In genomic region chr14:97878206-97878605, GRCh38 we compare ENCODE assay signal across 26 cellular contexts.
DNase-seq lines count a peak whose midpoint lies in the region; ATAC-seq, FAIRE-seq and TF ChIP-seq lines count a peak whose summit lies in the region.
"Had no signal": no experiment of that assay in that cellular context is flagged by ENCODE, and none has a peak within 500 bp of the region (broad histone marks: within the 10 kb centered on the region; RNA-seq: fewer than 3 reads in every experiment).

No MANE protein-coding gene starts in this region.

- TF ChIP-seq CTCF in CD8-positive, alpha-beta T cell (IDR thresholded peaks at IDR 0.05): no peak
- TF ChIP-seq CTCF in esophagus squamous epithelium (IDR thresholded peaks at IDR 0.05): no peak

- peaks cover 0 to 3% (median 0%) of the 10 kb centered on the region in 7 donors for H3K9me3 Mint-ChIP-seq in CD4-positive, CD25-positive, alpha-beta regulatory T cell
- no peaks in the 10 kb centered on the region for H3K9me3 Mint-ChIP-seq in CD8-positive, alpha-beta T cell
- peaks cover 0 to 14% (median 0%) of the 10 kb centered on the region in 11 donors for H3K9me3 Mint-ChIP-seq in naive thymus-derived CD4-positive, alpha-beta T cell
- H3K9me3 Mint-ChIP-seq: activated CD8-positive, alpha-beta T cell treated with anti-CD3 and anti-CD28 coated beads for 36 hours; nephron; WTC11 had no signal

- peaks cover 8% of the 10 kb centered on the region for H3K4me1 ChIP-seq in CD4-positive, CD25-positive, alpha-beta regulatory T cell (ENCODE audit: control insufficient read depth, insufficient read depth, low read length, poor library complexity, severe bottlenecking)
- peaks cover 40% of the 10 kb centered on the region for H3K4me1 ChIP-seq in CD8-positive, alpha-beta T cell (ENCODE audit: insufficient read depth, low read length)
- H3K4me1 ChIP-seq in esophagus squamous epithelium: peaks cover 3 to 16% (median 10%) of the 10 kb centered on the region in 3 donors
- peaks cover 3 to 42% of the 10 kb centered on the region in 2 donors for H3K4me1 ChIP-seq in naive thymus-derived CD4-positive, alpha-beta T cell (ENCODE audit: control insufficient read depth in 2 of 2, insufficient read depth in 2 of 2, low read length in 2 of 2)
- H3K4me1 ChIP-seq: HAP-1, pancreas had no signal

- no peaks in the 10 kb centered on the region for H3K9me3 ChIP-seq in CD4-positive, CD25-positive, alpha-beta regulatory T cell (ENCODE audit: control insufficient read depth in 2 of 2, low read length in 2 of 2)
- H3K9me3 ChIP-seq in CD8-positive, alpha-beta T cell (ENCODE audit: low read length): no peaks in the 10 kb centered on the region
- no peaks in the 10 kb centered on the region for H3K9me3 ChIP-seq in esophagus squamous epithelium
- no peaks in the 10 kb centered on the region for H3K9me3 ChIP-seq in naive thymus-derived CD4-positive, alpha-beta T cell (ENCODE audit: control insufficient read depth in 2 of 3, low read length in 3 of 3)
- H3K9me3 ChIP-seq: HAP-1, heart left ventricle, pancreas, right lobe of liver, SK-N-SH, thoracic aorta had no signal

- ATAC-seq in CD4-positive, CD25-positive, alpha-beta regulatory T cell (ENCODE audit: low read depth in 2 of 2): no peak
- no peak for ATAC-seq in CD8-positive, alpha-beta T cell
- no peak for ATAC-seq in naive thymus-derived CD4-positive, alpha-beta T cell
- ATAC-seq: WTC11 had no signal

- no peaks in the 10 kb centered on the region for H3K36me3 Mint-ChIP-seq in CD4-positive, CD25-positive, alpha-beta regulatory T cell
- no peaks in the 10 kb centered on the region for H3K36me3 Mint-ChIP-seq in CD8-positive, alpha-beta T cell
- peaks cover 0 to 14% (median 0%) of the 10 kb centered on the region in 5 donors for H3K36me3 Mint-ChIP-seq in naive thymus-derived CD4-positive, alpha-beta T cell
- H3K36me3 Mint-ChIP-seq: WTC11 had no signal

- CTCF ChIA-PET in CD8-positive, alpha-beta T cell (lab: Charles Lee): interaction anchor here (1.5 kb wide), 1 partner anchor 21 kb away, joined by 3 read pairs; no protein-coding TSS in a partner anchor
- CTCF ChIA-PET in naive thymus-derived CD4-positive, alpha-beta T cell (lab: Charles Lee): no interaction called here

- WGBS in esophagus squamous epithelium, 2 donors: 73 to 78% methylated on average over 1 of the region's 1 CpG

- H3K36me3 ChIP-seq in CD4-positive, CD25-positive, alpha-beta regulatory T cell (ENCODE audit: control insufficient read depth, insufficient read depth, low read length): no peaks in the 10 kb centered on the region
- no peaks in the 10 kb centered on the region for H3K36me3 ChIP-seq in CD8-positive, alpha-beta T cell (ENCODE audit: insufficient read depth, low read length)
- no peaks in the 10 kb centered on the region for H3K36me3 ChIP-seq in esophagus squamous epithelium
- H3K36me3 ChIP-seq in naive thymus-derived CD4-positive, alpha-beta T cell (ENCODE audit: control insufficient read depth in 2 of 3, insufficient read depth in 3 of 3, low read length in 3 of 3): no peaks in the 10 kb centered on the region
- H3K36me3 ChIP-seq: HAP-1, heart left ventricle, pancreas, right lobe of liver, thoracic aorta had no signal

- no peak for TF ChIP-seq POLR2A in esophagus squamous epithelium (IDR thresholded peaks at IDR 0.05)

- H3K4me1 Mint-ChIP-seq in CD4-positive, CD25-positive, alpha-beta regulatory T cell: peaks cover 6 to 44% (median 22%) of the 10 kb centered on the region in 4 donors
- peaks cover 59% of the 10 kb centered on the region for H3K4me1 Mint-ChIP-seq in CD8-positive, alpha-beta T cell (ENCODE audit: low read depth)
- H3K4me1 Mint-ChIP-seq in naive thymus-derived CD4-positive, alpha-beta T cell: peaks cover 12 to 75% (median 68%) of the 10 kb centered on the region in 7 donors

- H3K4me3 Mint-ChIP-seq in CD4-positive, CD25-positive, alpha-beta regulatory T cell: no peak overlapping the region
- no peak overlapping the region for H3K4me3 Mint-ChIP-seq in CD8-positive, alpha-beta T cell
- peak overlapping the region in 2 of 10 donors; percentile 51 to 70 for H3K4me3 Mint-ChIP-seq in naive thymus-derived CD4-positive, alpha-beta T cell
- H3K4me3 Mint-ChIP-seq: activated CD8-positive, alpha-beta T cell treated with anti-CD3 and anti-CD28 coated beads for 36 hours; WTC11 had no signal

- H3K27me3 Mint-ChIP-seq in CD4-positive, CD25-positive, alpha-beta regulatory T cell: no peaks in the 10 kb centered on the region
- H3K27me3 Mint-ChIP-seq in CD8-positive, alpha-beta T cell (ENCODE audit: low read depth): no peaks in the 10 kb centered on the region
- peaks cover 0 to 3% (median 0%) of the 10 kb centered on the region in 5 donors for H3K27me3 Mint-ChIP-seq in naive thymus-derived CD4-positive, alpha-beta T cell
- H3K27me3 Mint-ChIP-seq: activated CD8-positive, alpha-beta T cell treated with anti-CD3 and anti-CD28 coated beads for 36 hours had no signal

- no peak overlapping the region for H3K27ac ChIP-seq in CD4-positive, CD25-positive, alpha-beta regulatory T cell (ENCODE audit: insufficient read depth, low read length, poor library complexity, severe bottlenecking)
- H3K27ac ChIP-seq in CD8-positive, alpha-beta T cell (ENCODE audit: low read depth, low read length): no peak overlapping the region
- peak overlapping the region in 3 of 4 donors; percentile 2 to 68 (median 54) for H3K27ac ChIP-seq in esophagus squamous epithelium
- peak overlapping the region; percentile 51 for H3K27ac ChIP-seq in naive thymus-derived CD4-positive, alpha-beta T cell (ENCODE audit: low read depth, low read length)
- H3K27ac ChIP-seq: C4-2B, HL-60, pancreas, right lobe of liver had no signal

- FAIRE-seq in GM19239 (lab: Jason Lieb, UNC): no peak
- FAIRE-seq: GM12892, pancreas had no signal

- no peaks in the 10 kb centered on the region for H3K27me3 ChIP-seq in CD4-positive, CD25-positive, alpha-beta regulatory T cell (ENCODE audit: control insufficient read depth, insufficient read depth, low read length)
- no peaks in the 10 kb centered on the region for H3K27me3 ChIP-seq in CD8-positive, alpha-beta T cell (ENCODE audit: insufficient read depth, low read length)
- no peaks in the 10 kb centered on the region for H3K27me3 ChIP-seq in esophagus squamous epithelium
- no peaks in the 10 kb centered on the region for H3K27me3 ChIP-seq in naive thymus-derived CD4-positive, alpha-beta T cell (ENCODE audit: control insufficient read depth in 2 of 2, insufficient read depth in 2 of 2, low read length in 2 of 2)
- H3K27me3 ChIP-seq: heart left ventricle, pancreas, right lobe of liver had no signal

- H3K4me3 ChIP-seq in CD4-positive, CD25-positive, alpha-beta regulatory T cell (ENCODE audit: low read depth, low read length): no peak overlapping the region
- no peak overlapping the region for H3K4me3 ChIP-seq in CD8-positive, alpha-beta T cell (ENCODE audit: low read depth, low read length)
- no peak overlapping the region for H3K4me3 ChIP-seq in esophagus squamous epithelium
- H3K4me3 ChIP-seq in naive thymus-derived CD4-positive, alpha-beta T cell (ENCODE audit: low read length): no peak overlapping the region
- H3K4me3 ChIP-seq: HAP-1, heart left ventricle, pancreas, right lobe of liver, thoracic aorta had no signal

- intact Hi-C loops in CD8-positive, alpha-beta T cell (cut with DNase I, micrococcal nuclease): no loop called here
- intact Hi-C loops in esophagus squamous epithelium (cut with DNase I): no loop called here
- intact Hi-C loops in naive thymus-derived CD4-positive, alpha-beta T cell (cut with micrococcal nuclease): loop anchor here in 1 of 2 donors (5.0 to 10.0 kb wide), 4 partner anchors 153 to 1397 kb away; partner anchors contain the start of gene BCL11B

- no peak for DNase-seq in CD4-positive, CD25-positive, alpha-beta regulatory T cell
- DNase-seq in CD8-positive, alpha-beta T cell: no peak
- no peak for DNase-seq in esophagus squamous epithelium (lab: John Stamatoyannopoulos, UW)
- DNase-seq in naive thymus-derived CD4-positive, alpha-beta T cell: no peak
- no peak for DNase-seq in GM19239 (ENCODE audit: insufficient read length, low spot score)
- no peak for DNase-seq in NCI-H2171 treated with DMSO at 0.1 percent for 48 hours (lab: John Stamatoyannopoulos, UW)
- DNase-seq in NCI-H1417 (lab: John Stamatoyannopoulos, UW): no peak
- DNase-seq: activated T-cell treated with anti-CD3 and anti-CD28 coated beads for 4 hours, EL, NCI-H1105, NCI-H2029, NCI-H226, NCI-H774, RPMI8226, SK-N-SH had no signal

- peak overlapping the region in 2 of 3 donors; percentile 24 to 56 for H3K27ac Mint-ChIP-seq in CD4-positive, CD25-positive, alpha-beta regulatory T cell
- H3K27ac Mint-ChIP-seq in CD8-positive, alpha-beta T cell: peak overlapping the region; percentile 91
- peak overlapping the region in 8 of 9 donors; percentile 82 to 99 (median 91) for H3K27ac Mint-ChIP-seq in naive thymus-derived CD4-positive, alpha-beta T cell
- H3K27ac Mint-ChIP-seq: WTC11 had no signal

- POLR2A ChIA-PET in CD8-positive, alpha-beta T cell (lab: Charles Lee): interaction anchor here (0.7 to 1.2 kb wide), 6 partner anchors 18 to 1600 kb away, joined by 3 to 4 read pairs (median 3); no protein-coding TSS in a partner anchor
- POLR2A ChIA-PET in naive thymus-derived CD4-positive, alpha-beta T cell (lab: Charles Lee): interaction anchor here (0.6 to 1.5 kb wide), 8 partner anchors 13 to 283 kb away, joined by 3 to 9 read pairs (median 4); no protein-coding TSS in a partner anchor

Comparison
In these comparisons a context has a peak if more than half of its experiments do, and no peak if none do; other contexts are left out.
1. H3K27ac ChIP-seq: peak in esophagus squamous epithelium (3 of 4) and naive thymus-derived CD4-positive, alpha-beta T cell (single experiment); none in CD4-positive, CD25-positive, alpha-beta regulatory T cell (single experiment) and CD8-positive, alpha-beta T cell (single experiment).
2. H3K27ac Mint-ChIP-seq: peak in every context shown above with its lines; median percentile 91 in CD8-positive, alpha-beta T cell; 91 in naive thymus-derived CD4-positive, alpha-beta T cell; 40 in CD4-positive, CD25-positive, alpha-beta regulatory T cell.